11 cellular contexts compared by ENCODE assay signal in the genomic region with DNA sequence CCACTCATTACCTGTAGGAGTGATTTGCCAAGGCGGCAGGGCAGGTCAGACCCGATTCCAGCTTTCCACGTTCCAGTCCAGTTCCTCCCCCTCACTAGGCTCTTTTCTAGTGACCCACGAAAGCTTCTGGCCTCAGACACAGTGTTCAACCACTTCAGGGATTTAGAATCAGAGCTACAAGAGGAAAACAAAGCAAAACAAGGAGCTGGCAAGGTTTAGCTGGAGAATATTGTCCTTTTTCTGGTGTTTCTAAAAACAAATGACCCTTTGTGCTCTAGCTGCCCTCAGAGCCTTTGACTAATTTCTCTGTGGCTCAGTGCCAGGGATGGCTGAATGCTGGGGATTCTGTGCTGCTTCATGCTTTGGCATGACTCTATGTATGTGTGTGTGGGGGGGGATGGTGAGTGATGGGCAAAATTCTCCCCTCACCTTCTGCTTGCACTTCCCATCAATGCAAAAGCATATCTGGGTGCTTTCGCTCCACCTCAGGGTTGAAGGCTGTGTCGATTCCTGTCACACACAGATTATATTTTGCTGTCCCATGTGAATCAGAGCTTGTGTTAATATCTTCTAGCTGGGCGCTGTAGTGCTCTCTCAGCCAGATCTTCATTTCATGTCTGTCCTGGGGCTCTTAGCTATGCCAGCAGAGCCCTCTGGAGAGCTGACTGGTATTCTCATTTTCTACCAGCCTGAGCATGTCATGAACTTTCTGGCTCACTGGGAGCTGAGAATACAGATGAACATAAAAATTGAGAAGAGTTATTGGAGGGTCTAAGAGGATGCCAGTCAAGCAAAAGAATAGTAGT. TPM values are rescaled to one million over a fixed set of nuclear protein-coding genes. Genes with fewer than 3 reads are reported as not detected.
DNase-seq lines count a peak whose midpoint lies in the region; ATAC-seq, FAIRE-seq and TF ChIP-seq lines count a peak whose summit lies in the region.
"Had no signal": no experiment of that assay in that cellular context is flagged by ENCODE, and none has a peak within 500 bp of the region (broad histone marks: within the 10 kb centered on the region; RNA-seq: fewer than 3 reads in every experiment).

No MANE protein-coding gene starts in this region.

- H3K4me1 ChIP-seq in fibroblast of lung (ENCODE audit: control insufficient read depth, extremely low read depth, insufficient read depth, low read length) (peaks cover 7% of the 10 kb centered on the region), endodermal cell (ENCODE audit: control insufficient read depth, insufficient read depth, low read length) (no peaks in the 10 kb centered on the region)

- H3K9ac ChIP-seq in fibroblast of lung (ENCODE audit: insufficient read depth, low read length) = no peak overlapping the region
- no peak overlapping the region for H3K9ac ChIP-seq in endodermal cell (ENCODE audit: extremely low read depth, low read length, poor library complexity, severe bottlenecking)

- H3K36me3 ChIP-seq in fibroblast of lung (ENCODE audit: control insufficient read depth, insufficient read depth, low read length) (no peaks in the 10 kb centered on the region), endodermal cell (ENCODE audit: control insufficient read depth, insufficient read depth, low read length) (no peaks in the 10 kb centered on the region)

- H3K27ac ChIP-seq in fibroblast of lung (ENCODE audit: insufficient read depth, low read length) (no peak overlapping the region), endodermal cell (ENCODE audit: low read depth, low read length) (no peak overlapping the region)

- H3K4me3 Mint-ChIP-seq in nephron (peak overlapping the region in 1 of 3 experiments; percentile 8), endodermal cell (no peak overlapping the region)
- no peak overlapping the region for H3K4me3 Mint-ChIP-seq in stimulated activated naive B cell treated with anti-CD40 and anti-IgM and Interleukin-4, amounts not matched to agents 10 μg/mL and 1 μg/mL and 100 μg/mL, for 72 hours

- no peak for ATAC-seq in stimulated activated naive B cell treated with anti-CD40 and anti-IgM and Interleukin-4, amounts not matched to agents 10 μg/mL and 1 μg/mL and 100 μg/mL, for 72 hours (replicated peaks)
- no peak for ATAC-seq in HG02678 (IDR thresholded peaks at IDR 0.05; ENCODE audit: unreplicated experiment)

- no peak overlapping the region for H2AFZ ChIP-seq in fibroblast of lung (ENCODE audit: low read length)

- TF ChIP-seq CTCF in fibroblast of lung (conservative IDR thresholded peaks at IDR 0.05 in 1 of 2, IDR thresholded peaks at IDR 0.05 in 1 of 2; ENCODE audit: low read depth in 1 of 2, low read length in 2 of 2) (no peak), nephron (IDR thresholded peaks at IDR 0.05; ENCODE audit: unreplicated experiment in 3 of 3) (no peak), endodermal cell (conservative IDR thresholded peaks at IDR 0.05) (no peak)

- H3K27me3 Mint-ChIP-seq in nephron (ENCODE audit: low read depth) = peaks cover 12% of the 10 kb centered on the region
- no peaks in the 10 kb centered on the region for H3K27me3 Mint-ChIP-seq in stimulated activated naive B cell treated with anti-CD40 and anti-IgM and Interleukin-4, amounts not matched to agents 10 μg/mL and 1 μg/mL and 100 μg/mL, for 72 hours
- H3K27me3 Mint-ChIP-seq in endodermal cell (ENCODE audit: insufficient read depth) = no peaks in the 10 kb centered on the region

- no peaks in the 10 kb centered on the region for H3K79me2 ChIP-seq in fibroblast of lung (ENCODE audit: control insufficient read depth, insufficient read depth, low read length)

- H3K9me3 Mint-ChIP-seq in nephron (peaks cover 3% of the 10 kb centered on the region), endodermal cell (peaks cover 10% of the 10 kb centered on the region)
- peaks cover 3% of the 10 kb centered on the region in 2 donors for H3K9me3 Mint-ChIP-seq in stimulated activated naive B cell treated with anti-CD40 and anti-IgM and Interleukin-4, amounts not matched to agents 10 μg/mL and 1 μg/mL and 100 μg/mL, for 72 hours

- DNase-seq in NCI-H2029 treated with DMSO at 0.1 percent for 48 hours (lab: John Stamatoyannopoulos, UW) = peak; percentile 14
- DNase-seq in NCI-H2029 (lab: John Stamatoyannopoulos, UW) = no peak
- DNase-seq in fibroblast of lung (ENCODE audit: low read depth in 2 of 2) = peak; percentile 72 to 76
- DNase-seq in urothelium cell line (ENCODE audit: low spot score) = peak; percentile 66
- no peak for DNase-seq in stimulated activated naive B cell treated with anti-CD40 and anti-IgM and Interleukin-4, amounts not matched to agents 10 μg/mL and 1 μg/mL and 100 μg/mL, for 72 hours
- DNase-seq in endodermal cell = no peak
- DNase-seq: ACHN, NCI-H2171 treated with DMSO at 0.1 percent for 48 hours had no signal

- H3K4me3 ChIP-seq in fibroblast of lung (replicated peaks in 1 of 4; ENCODE audit: control extremely low read depth in 1 of 4, insufficient read depth in 1 of 4, low read depth in 3 of 4, low read length in 4 of 4) (no peak overlapping the region), endodermal cell (ENCODE audit: low read length) (no peak overlapping the region)

- H3K9me3 ChIP-seq in fibroblast of lung (ENCODE audit: control insufficient read depth, insufficient read depth, low read depth, low read length) (no peaks in the 10 kb centered on the region), endodermal cell (ENCODE audit: control insufficient read depth, low read length) (no peaks in the 10 kb centered on the region)

- H3K4me1 Mint-ChIP-seq in nephron = peaks cover 49% of the 10 kb centered on the region
- H3K4me1 Mint-ChIP-seq in stimulated activated naive B cell treated with anti-CD40 and anti-IgM and Interleukin-4, amounts not matched to agents 10 μg/mL and 1 μg/mL and 100 μg/mL, for 72 hours = peaks cover 16 to 17% of the 10 kb centered on the region in 2 donors
- H3K4me1 Mint-ChIP-seq in endodermal cell = peaks cover 6% of the 10 kb centered on the region

- no peak for FAIRE-seq in urothelium cell line (lab: Jason Lieb, UNC)
- FAIRE-seq: H1 had no signal

- peak overlapping the region; percentile 66 for H3K4me2 ChIP-seq in fibroblast of lung (ENCODE audit: extremely low read depth, insufficient read depth, low read length)

- 91 to 93% methylated on average over 7 of the region's 7 CpGs for WGBS in endodermal cell (ENCODE audit: insufficient coverage in 1 of 2, insufficient read length in 1 of 2), 2 experiments

- H3K27me3 ChIP-seq in fibroblast of lung (ENCODE audit: control insufficient read depth, insufficient read depth, low read length) = no peaks in the 10 kb centered on the region
- H3K27me3 ChIP-seq in endodermal cell (ENCODE audit: control insufficient read depth, insufficient read depth, low read length, poor library complexity, severe bottlenecking) = no peaks in the 10 kb centered on the region

- peak overlapping the region; percentile 75 to 93 (median 91) for H3K27ac Mint-ChIP-seq in nephron
- H3K27ac Mint-ChIP-seq in stimulated activated naive B cell treated with anti-CD40 and anti-IgM and Interleukin-4, amounts not matched to agents 10 μg/mL and 1 μg/mL and 100 μg/mL, for 72 hours = no peak overlapping the region
- H3K27ac Mint-ChIP-seq in endodermal cell = no peak overlapping the region

- H4K20me1 ChIP-seq in fibroblast of lung (ENCODE audit: control insufficient read depth, extremely low read depth, insufficient read depth, low read length) = no peaks in the 10 kb centered on the region

- H3K36me3 Mint-ChIP-seq in nephron (ENCODE audit: low read depth) (no peaks in the 10 kb centered on the region), endodermal cell (ENCODE audit: low read depth) (no peaks in the 10 kb centered on the region)
- peaks cover 44 to 58% of the 10 kb centered on the region in 2 donors for H3K36me3 Mint-ChIP-seq in stimulated activated naive B cell treated with anti-CD40 and anti-IgM and Interleukin-4, amounts not matched to agents 10 μg/mL and 1 μg/mL and 100 μg/mL, for 72 hours

RNA-seq across cellular contexts. Expression of a gene that starts 19.3 kb away (rescaled TPM):
- total RNA-seq in fibroblast of lung (13.6 and 33.7 TPM in 2 replicates), endodermal cell (1 to 10 TPM; 1.7 to 7.4 TPM)
- polyA plus RNA-seq in fibroblast of lung = 35.2 and 41.9 TPM in 2 replicates
- 25.1 and 26.5 TPM in 2 replicates for polyA plus RNA-seq in fibroblast of lung (2012)
- polyA minus RNA-seq in fibroblast of lung (ENCODE audit: low replicate concordance) = 75.8 and 84.0 TPM in 2 replicates
- 24.6 TPM for polyA plus RNA-seq in endodermal cell (2013, experiment 1 of 2)
- 26.5 TPM for polyA plus RNA-seq in endodermal cell (2013, experiment 2 of 2)

Comparison
In these comparisons a context has a peak if more than half of its experiments do, and no peak if none do; other contexts are left out.
1. DNase-seq: peak in NCI-H2029 treated with DMSO at 0.1 percent for 48 hours (single experiment), fibroblast of lung (2 of 2) and urothelium cell line (single experiment); none in NCI-H2029 (single experiment), stimulated activated naive B cell treated with anti-CD40 and anti-IgM and Interleukin-4, amounts not matched to agents 10 μg/mL and 1 μg/mL and 100 μg/mL, for 72 hours (single experiment) and endodermal cell (single experiment).
2. H3K27ac Mint-ChIP-seq: peak in nephron (3 of 3); none in stimulated activated naive B cell treated with anti-CD40 and anti-IgM and Interleukin-4, amounts not matched to agents 10 μg/mL and 1 μg/mL and 100 μg/mL, for 72 hours (single experiment) and endodermal cell (single experiment).